Comparison of ENCODE assay signal across 11 cellular contexts in genomic region chr13:109331898-109332297, GRCh38.
A peak's percentile ranks its signal among the peaks of the same experiment; 100 is the strongest.
DNase-seq lines count a peak whose midpoint lies in the region; ATAC-seq, FAIRE-seq and TF ChIP-seq lines count a peak whose summit lies in the region.
"Had no signal": no experiment of that assay in that cellular context is flagged by ENCODE, and none has a peak within 500 bp of the region (broad histone marks: within the 10 kb centered on the region; RNA-seq: fewer than 3 reads in every experiment).

No MANE protein-coding gene starts in this region.

- DNase-seq in BE2C (peak; percentile 35), NCI-H1436 treated with DMSO at 0.1 percent for 48 hours (lab: John Stamatoyannopoulos, UW) (peak; percentile 17), SHP77 (lab: John Stamatoyannopoulos, UW) (peak; percentile 100), right atrium auricular region (ENCODE audit: low spot score) (no peak), HK-2 (ENCODE audit: unreplicated experiment) (no peak)
- DNase-seq: KBM-7 had no signal

- peaks cover 33% of the 10 kb centered on the region for H3K4me1 ChIP-seq in BE2C
- H3K4me1 ChIP-seq in right atrium auricular region, result no peaks in the 10 kb centered on the region
- H3K4me1 ChIP-seq: BLaER1 treated with 17β-estradiol and CSF1 and Interleukin-3, amounts not matched to agents 10 nM and 100 nM had no signal

- H3K9me3 ChIP-seq in BE2C (no peaks in the 10 kb centered on the region), right atrium auricular region (no peaks in the 10 kb centered on the region)
- H3K9me3 ChIP-seq: BLaER1 treated with 17β-estradiol and CSF1 and Interleukin-3, amounts not matched to agents 10 nM and 100 nM had no signal

- H3K36me3 ChIP-seq in BE2C, result no peaks in the 10 kb centered on the region
- H3K36me3 ChIP-seq in right atrium auricular region, result no peaks in the 10 kb centered on the region
- H3K36me3 ChIP-seq: BLaER1 treated with 17β-estradiol and CSF1 and Interleukin-3, amounts not matched to agents 10 nM and 100 nM had no signal

- no peak for ATAC-seq in esophagus mucosa
- ATAC-seq in HG02763 (IDR thresholded peaks at IDR 0.05; ENCODE audit: unreplicated experiment), result no peak

- FAIRE-seq in islet of Langerhans (lab: Jason Lieb, UNC), result peak; percentile 5

- peak overlapping the region; percentile 26; the same call in 1 of the 2 replicates for H3K4me3 ChIP-seq in BE2C (ENCODE audit: low read depth, low read length)
- H3K4me3 ChIP-seq in right atrium auricular region, result no peak overlapping the region
- H3K4me3 ChIP-seq: BLaER1 treated with 17β-estradiol and CSF1 and Interleukin-3, amounts not matched to agents 10 nM and 100 nM; lung had no signal

- TF ChIP-seq CTCF in BE2C (IDR thresholded peaks at IDR 0.05; ENCODE audit: low read depth, low read length) (no peak), right atrium auricular region (IDR thresholded peaks at IDR 0.05) (no peak)

- H3K27me3 ChIP-seq in BE2C, result no peaks in the 10 kb centered on the region
- no peaks in the 10 kb centered on the region for H3K27me3 ChIP-seq in right atrium auricular region
- H3K27me3 ChIP-seq: BLaER1 treated with 17β-estradiol and CSF1 and Interleukin-3, amounts not matched to agents 10 nM and 100 nM had no signal

- no peak overlapping the region for H3K27ac ChIP-seq in right atrium auricular region
- H3K27ac ChIP-seq: BLaER1 treated with 17β-estradiol and CSF1 and Interleukin-3, amounts not matched to agents 10 nM and 100 nM had no signal

Comparison
In these comparisons a context has a peak if more than half of its experiments do, and no peak if none do; other contexts are left out.
1. DNase-seq: peak in BE2C (single experiment), NCI-H1436 treated with DMSO at 0.1 percent for 48 hours (single experiment) and SHP77 (2 of 2); none in right atrium auricular region (single experiment) and HK-2 (single experiment).